Comparison of ENCODE assay signal across 11 cellular contexts in the genomic region with DNA sequence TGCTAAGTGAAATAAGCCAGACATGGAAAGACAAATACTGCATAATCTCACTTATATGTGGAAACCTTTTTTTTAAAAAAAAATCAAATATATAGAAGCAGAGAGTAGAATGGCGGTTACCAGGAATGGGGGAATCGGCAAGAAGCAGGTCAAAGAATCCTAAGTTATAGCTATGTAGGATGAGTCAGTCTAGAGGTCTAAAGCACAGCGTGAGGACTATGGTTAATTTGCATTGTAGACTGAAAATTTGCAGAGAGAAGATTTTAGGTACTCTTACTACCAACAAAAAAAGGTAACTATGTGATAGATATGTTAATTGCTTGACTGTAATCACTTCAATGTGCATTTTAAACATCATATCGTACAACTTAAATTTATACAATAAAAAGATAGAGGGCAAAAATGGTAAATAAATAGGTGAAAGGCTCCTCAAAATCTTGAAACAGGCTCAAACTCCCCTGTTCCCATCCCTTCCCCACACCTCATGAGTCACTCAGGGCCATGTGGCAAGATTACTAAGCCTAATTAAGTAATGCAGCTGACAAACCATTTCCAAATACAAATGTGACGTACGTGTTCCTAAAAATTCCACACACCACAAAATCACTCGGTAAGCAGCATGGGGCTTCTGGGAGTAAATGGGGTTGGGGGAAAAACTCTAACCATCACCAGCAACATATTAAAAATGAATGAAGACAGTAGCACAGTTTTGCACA.
DNase-seq lines count a peak whose midpoint lies in the region; ATAC-seq, FAIRE-seq and TF ChIP-seq lines count a peak whose summit lies in the region.
"Had no signal": no experiment of that assay in that cellular context is flagged by ENCODE, and none has a peak within 500 bp of the region (broad histone marks: within the 10 kb centered on the region; RNA-seq: fewer than 3 reads in every experiment).

No MANE protein-coding gene starts in this region.

- intact Hi-C loops in IMR-90 (cut with micrococcal nuclease) = no loop called here
- intact Hi-C loops in K562 (cut with micrococcal nuclease) = no loop called here

- H4K91ac ChIP-seq in IMR-90 (ENCODE audit: insufficient read depth, low read depth, low read length) (no peak overlapping the region), mesenchymal stem cell (ENCODE audit: low read length) (no peak overlapping the region)

- in situ Hi-C loops in IMR-90 (cut with MboI; ENCODE audit: low sequenced_read_pairs) = no loop called here
- in situ Hi-C loops in K562 (cut with MboI) = no loop called here

- CTCF ChIA-PET in BJ (lab: Yijun Ruan, JAX) = interaction anchor here (1.3 to 1.5 kb wide), 2 partner anchors 11 to 117 kb away, joined by 3 to 4 read pairs; no protein-coding TSS in a partner anchor
- CTCF ChIA-PET in IMR-90 (lab: Yijun Ruan, JAX) = interaction anchor here (0.5 to 0.7 kb wide), 2 partner anchors 66 to 1721 kb away, joined by 3 read pairs; no protein-coding TSS in a partner anchor
- CTCF ChIA-PET in K562 (lab: Yijun Ruan, JAX; ENCODE audit: low intra/inter-chr PET ratio) = no interaction called here

- H3K27me3 Mint-ChIP-seq in naive thymus-derived CD8-positive, alpha-beta T cell = peaks cover 2 to 9% (median 6%) of the 10 kb centered on the region in 5 donors

- H3K4me3 Mint-ChIP-seq in naive thymus-derived CD8-positive, alpha-beta T cell = no peak overlapping the region
- H3K4me3 Mint-ChIP-seq: activated CD4-positive, alpha-beta memory T cell treated with anti-CD3 and anti-CD28 coated beads for 36 hours had no signal

- 0 out of 2 replicates have a peak, but pooled peaks cover under 1% of the 10 kb centered on the region for H3K27me3 ChIP-seq in BJ (ENCODE audit: control insufficient read depth, insufficient read depth, low read length)
- H3K27me3 ChIP-seq in IMR-90 (ENCODE audit: control insufficient read depth, insufficient read depth, low read length) = 0 out of 2 replicates have a peak, but pooled peaks cover 2% of the 10 kb centered on the region
- H3K27me3 ChIP-seq in K562 (ENCODE audit: control insufficient read depth in 2 of 2, insufficient read depth in 2 of 2, low read length in 2 of 2) = peaks cover 8 to 16% of the 10 kb centered on the region in 2 experiments; a peak in 4 of 5 replicates
- peaks cover under 1 to 2% of the 10 kb centered on the region in 2 experiments for H3K27me3 ChIP-seq in mesenchymal stem cell (ENCODE audit: control insufficient read depth in 1 of 2, insufficient read depth in 1 of 2, low read length in 2 of 2)
- no peaks in the 10 kb centered on the region for H3K27me3 ChIP-seq in small intestine (ENCODE audit: control insufficient read depth in 2 of 2, insufficient read depth in 2 of 2, low read length in 2 of 2)
- H3K27me3 ChIP-seq in BE2C = no peaks in the 10 kb centered on the region

- H3K4ac ChIP-seq in IMR-90 (ENCODE audit: low read depth, low read length) (no peak overlapping the region; the same call in 1 of the 2 replicates), mesenchymal stem cell (ENCODE audit: low read depth in 1 of 2, low read length in 2 of 2) (no peak overlapping the region)

- H3K79me2 ChIP-seq in K562 (ENCODE audit: control insufficient read depth, insufficient read depth, low read length) = no peaks in the 10 kb centered on the region

- H2BK15ac ChIP-seq in IMR-90 (ENCODE audit: low read depth, low read length) (no peak overlapping the region), mesenchymal stem cell (ENCODE audit: low read depth, poor library complexity, severe bottlenecking) (no peak overlapping the region)

- H3K4me1 ChIP-seq in IMR-90 (ENCODE audit: control insufficient read depth, insufficient read depth, low read length) (peaks cover 3% of the 10 kb centered on the region), K562 (replicated peaks in 1 of 2; ENCODE audit: control insufficient read depth in 2 of 2, insufficient read depth in 2 of 2, low read length in 2 of 2) (peaks cover 3 to 7% of the 10 kb centered on the region in 2 experiments; a peak in 4 of 5 replicates), mesenchymal stem cell (ENCODE audit: control insufficient read depth, insufficient read depth, low read depth, low read length) (no peaks in the 10 kb centered on the region), small intestine (ENCODE audit: control insufficient read depth in 2 of 2, insufficient read depth in 1 of 2, low read depth in 1 of 2, low read length in 1 of 2) (peaks cover 0 to 5% of the 10 kb centered on the region in 2 donors), BE2C (no peaks in the 10 kb centered on the region)

- POLR2A ChIA-PET in BJ (lab: Charles Lee) = no interaction called here
- POLR2A ChIA-PET in IMR-90 (lab: Charles Lee; ENCODE audit: unreplicated experiment) = no interaction called here
- POLR2A ChIA-PET in K562 (lab: Yijun Ruan, JAX) = no interaction called here
- POLR2A ChIA-PET in naive thymus-derived CD8-positive, alpha-beta T cell (lab: Charles Lee) = no interaction called here

- peak overlapping the region; percentile 28; the same call in 1 of the 2 replicates for H2BK120ac ChIP-seq in IMR-90 (ENCODE audit: low read depth, low read length)
- H2BK120ac ChIP-seq in mesenchymal stem cell (ENCODE audit: low read depth, low read length) = no peak overlapping the region

- H3K4me1 Mint-ChIP-seq in naive thymus-derived CD8-positive, alpha-beta T cell = no peaks in the 10 kb centered on the region

- TF ChIP-seq RAD21 in IMR-90 (IDR thresholded peaks at IDR 0.05; ENCODE audit: low read length) (no peak), K562 (CRISPR knock-in tag; conservative IDR thresholded peaks at IDR 0.05 in 1 of 2, IDR thresholded peaks at IDR 0.05 in 1 of 2) (no peak)

- H2BK12ac ChIP-seq in mesenchymal stem cell (ENCODE audit: low read length in 2 of 2) = no peak overlapping the region

- no peak overlapping the region for H3K56ac ChIP-seq in IMR-90 (ENCODE audit: extremely low read depth, insufficient read depth, low read length)

- H2BK5ac ChIP-seq in IMR-90 (ENCODE audit: low read depth, low read length, poor library complexity, severe bottlenecking) (no peak overlapping the region), mesenchymal stem cell (ENCODE audit: low read depth, low read length, poor library complexity, severe bottlenecking) (no peak overlapping the region)

- H3K27ac ChIP-seq in IMR-90 (ENCODE audit: insufficient read depth, low read length) (no peak overlapping the region), K562 (ENCODE audit: extremely low read depth, low read depth, low read length) (no peak overlapping the region), mesenchymal stem cell (ENCODE audit: low read length, poor library complexity, severe bottlenecking) (no peak overlapping the region), small intestine (ENCODE audit: low read depth in 1 of 2, low read length in 1 of 2) (no peak overlapping the region)

- dilution Hi-C loops in IMR-90 (cut with HindIII; ENCODE audit: low sequenced_read_pairs, unreplicated experiment) = no loop called here

- H3K4me2 ChIP-seq in IMR-90 (ENCODE audit: low read depth, low read length) = peak overlapping the region; percentile 49
- H3K4me2 ChIP-seq in K562 (ENCODE audit: insufficient read depth, low read length) = no peak overlapping the region
- no peak overlapping the region for H3K4me2 ChIP-seq in mesenchymal stem cell (ENCODE audit: low read length, poor library complexity, severe bottlenecking)

- H2AFZ ChIP-seq in IMR-90 (replicated peaks; ENCODE audit: low read length, poor library complexity) (no peak overlapping the region), K562 (ENCODE audit: low read depth, low read length) (no peak overlapping the region), mesenchymal stem cell (ENCODE audit: low read depth, low read length) (no peak overlapping the region)

- H2BK20ac ChIP-seq in IMR-90 (ENCODE audit: low read depth, low read length) = 0 out of 2 replicates have a peak overlapping the region, but pooled peaks have one; percentile 38

- no peaks in the 10 kb centered on the region for H3K9me1 ChIP-seq in IMR-90 (ENCODE audit: insufficient read depth, low read length)
- no peaks in the 10 kb centered on the region for H3K9me1 ChIP-seq in K562 (ENCODE audit: control insufficient read depth, insufficient read depth, low read length)

- no peak overlapping the region for H2AK9ac ChIP-seq in IMR-90 (replicated peaks; ENCODE audit: low read depth, low read length, poor library complexity)

- H4K8ac ChIP-seq in IMR-90 (ENCODE audit: low read depth in 2 of 2, low read length in 2 of 2) = 0 out of 4 replicates have a peak overlapping the region, but pooled peaks of 1 of the 2 experiments have one; percentile 14
- H4K8ac ChIP-seq in mesenchymal stem cell (ENCODE audit: low read length) = no peak overlapping the region

- no peaks in the 10 kb centered on the region for H3K9me3 ChIP-seq in IMR-90 (ENCODE audit: control insufficient read depth, insufficient read depth, low read length)
- no peaks in the 10 kb centered on the region for H3K9me3 ChIP-seq in K562 (replicated peaks; ENCODE audit: control insufficient read depth, insufficient read depth, low read depth, low read length)
- no peaks in the 10 kb centered on the region for H3K9me3 ChIP-seq in mesenchymal stem cell (ENCODE audit: control insufficient read depth, low read length)
- H3K9me3 ChIP-seq in small intestine (ENCODE audit: control insufficient read depth, low read depth) = no peaks in the 10 kb centered on the region
- H3K9me3 ChIP-seq in BE2C = no peaks in the 10 kb centered on the region

- H3K14ac ChIP-seq in IMR-90 (replicated peaks; ENCODE audit: low read depth, low read length) = no peak overlapping the region
- H3K14ac ChIP-seq in mesenchymal stem cell (ENCODE audit: low read length in 2 of 2) = no peak overlapping the region

- H3K36me3 ChIP-seq in BJ (ENCODE audit: control insufficient read depth, insufficient read depth, low read length) (no peaks in the 10 kb centered on the region), IMR-90 (ENCODE audit: control insufficient read depth, insufficient read depth, low read length) (no peaks in the 10 kb centered on the region), K562 (ENCODE audit: control insufficient read depth, insufficient read depth, low read length) (no peaks in the 10 kb centered on the region), mesenchymal stem cell (ENCODE audit: control insufficient read depth in 1 of 2, insufficient read depth in 2 of 2, low read depth in 1 of 2, low read length in 2 of 2) (no peaks in the 10 kb centered on the region), small intestine (ENCODE audit: control insufficient read depth in 2 of 2, insufficient read depth in 2 of 2, low read length in 2 of 2) (no peaks in the 10 kb centered on the region), BE2C (no peaks in the 10 kb centered on the region)

- H3K79me1 ChIP-seq in IMR-90 (ENCODE audit: low read depth in 1 of 2, low read length in 2 of 2) (no peaks in the 10 kb centered on the region), mesenchymal stem cell (replicated peaks; ENCODE audit: low read length, poor library complexity, severe bottlenecking) (no peaks in the 10 kb centered on the region)

- H3K9ac ChIP-seq in IMR-90 (ENCODE audit: low read depth, low read length) = no peak overlapping the region
- no peak overlapping the region for H3K9ac ChIP-seq in K562 (ENCODE audit: insufficient read depth in 1 of 2, low read depth in 2 of 2, low read length in 2 of 2)
- H3K9ac ChIP-seq in mesenchymal stem cell (ENCODE audit: low read length) = peak overlapping the region; percentile 40

- H3K9me3 Mint-ChIP-seq in naive thymus-derived CD8-positive, alpha-beta T cell = no peaks in the 10 kb centered on the region
- H3K9me3 Mint-ChIP-seq: activated CD4-positive, alpha-beta memory T cell treated with anti-CD3 and anti-CD28 coated beads for 36 hours had no signal

- BruUV-seq in IMR-90 (replicated peaks; lab: Mats Ljungman, UMichigan) = no TSS peak
- BruUV-seq in K562 (replicated peaks; lab: Mats Ljungman, UMichigan) = no TSS peak

- TF ChIP-seq POLR2A in IMR-90 (IDR thresholded peaks at IDR 0.05; ENCODE audit: low read depth, low read length) (no peak), K562 (conservative IDR thresholded peaks at IDR 0.05) (no peak)

- peak; percentile 44 for DNase-seq in BJ (ENCODE audit: low read depth)
- DNase-seq in IMR-90 = peak; percentile 89
- no peak for DNase-seq in K562 (ENCODE audit: extremely low read depth in 1 of 4, low spot score in 3 of 4)
- DNase-seq in mesenchymal stem cell = peak; percentile 92
- no peak for DNase-seq in putamen (ENCODE audit: low spot score)
- no peak for DNase-seq in small intestine
- no peak for DNase-seq in naive thymus-derived CD8-positive, alpha-beta T cell
- DNase-seq in BE2C = no peak
- DNase-seq: activated CD4-positive, alpha-beta memory T cell treated with anti-CD3 and anti-CD28 coated beads for 36 hours; amniotic stem cell; NCI-H345 had no signal

- no peak overlapping the region for H3K4me3 ChIP-seq in BJ (ENCODE audit: low read depth, low read length)
- no peak overlapping the region for H3K4me3 ChIP-seq in IMR-90 (ENCODE audit: insufficient read depth, low read depth, low read length)
- H3K4me3 ChIP-seq in K562 = no peak overlapping the region
- no peak overlapping the region for H3K4me3 ChIP-seq in mesenchymal stem cell (ENCODE audit: insufficient read depth in 1 of 2, low read depth in 1 of 2, low read length in 2 of 2)
- no peak overlapping the region for H3K4me3 ChIP-seq in small intestine (ENCODE audit: low read depth in 1 of 2, low read length in 2 of 2)
- H3K4me3 ChIP-seq in BE2C (ENCODE audit: low read depth, low read length) = no peak overlapping the region

- H4K20me1 ChIP-seq in IMR-90 (ENCODE audit: insufficient read depth, low read length) (no peaks in the 10 kb centered on the region), K562 (replicated peaks; ENCODE audit: control insufficient read depth, insufficient read depth, low read length) (no peaks in the 10 kb centered on the region)

- no peak for FAIRE-seq in K562 (lab: Jason Lieb, UNC)
- FAIRE-seq in small intestine (lab: Jason Lieb, UNC) = no peak

- no peak for TF ChIP-seq CTCF in BJ (IDR thresholded peaks at IDR 0.05; ENCODE audit: insufficient read depth, low read depth, low read length)
- no peak for TF ChIP-seq CTCF in IMR-90 (conservative IDR thresholded peaks at IDR 0.05; ENCODE audit: low read depth, low read length)
- no peak for TF ChIP-seq CTCF in K562 (IDR thresholded peaks at IDR 0.05 in 2 of 3, conservative IDR thresholded peaks at IDR 0.05 in 1 of 3; ENCODE audit: insufficient read depth in 2 of 3, low read depth in 1 of 3, low read length in 3 of 3)
- TF ChIP-seq CTCF in BE2C (IDR thresholded peaks at IDR 0.05; ENCODE audit: low read depth, low read length) = no peak

- peak overlapping the region; percentile 67; the same call in 1 of the 2 replicates for H4K5ac ChIP-seq in IMR-90 (ENCODE audit: low read depth, low read length)

- H3K36me3 Mint-ChIP-seq in naive thymus-derived CD8-positive, alpha-beta T cell = no peaks in the 10 kb centered on the region
- H3K36me3 Mint-ChIP-seq: activated CD4-positive, alpha-beta memory T cell treated with anti-CD3 and anti-CD28 coated beads for 36 hours had no signal

- WGBS in IMR-90 (ENCODE audit: extremely low coverage in 2 of 2, insufficient read length in 1 of 2), 2 experiments = no CpG with 5 or more reads among the region's 7 CpGs
- WGBS in K562 (ENCODE audit: insufficient coverage, low coverage, missing lambda C conversion rate) = 32% methylated on average over 5 of the region's 7 CpGs
- WGBS in mesenchymal stem cell = 50% methylated on average over 3 of the region's 7 CpGs
- 83 to 91% (median 87%) methylated on average over 7 of the region's 7 CpGs for WGBS in small intestine, 3 donors

- no peak for TF ChIP-seq EP300 in K562 (IDR thresholded peaks at IDR 0.05; ENCODE audit: low read length)

- H3K18ac ChIP-seq in IMR-90 (ENCODE audit: low read depth, low read length) = peak overlapping the region; percentile 89; the same call in 1 of the 2 replicates
- no peak overlapping the region for H3K18ac ChIP-seq in mesenchymal stem cell (ENCODE audit: low read depth in 1 of 2, low read length in 2 of 2)

- ATAC-seq in IMR-90 (ENCODE audit: low read depth) = peak; percentile 72
- ATAC-seq in K562 = no peak
- no peak for ATAC-seq in naive thymus-derived CD8-positive, alpha-beta T cell

- H2AK5ac ChIP-seq in IMR-90 (ENCODE audit: low read depth, low read length) (no peak overlapping the region), mesenchymal stem cell (ENCODE audit: low read length, severe bottlenecking) (no peak overlapping the region)

- no peak overlapping the region for H3K23ac ChIP-seq in IMR-90 (ENCODE audit: low read depth, low read length)
- H3K23ac ChIP-seq in mesenchymal stem cell (ENCODE audit: low read length in 2 of 2) = no peak overlapping the region

- H3K27ac Mint-ChIP-seq in naive thymus-derived CD8-positive, alpha-beta T cell = no peak overlapping the region
- H3K27ac Mint-ChIP-seq: activated CD4-positive, alpha-beta memory T cell treated with anti-CD3 and anti-CD28 coated beads for 36 hours had no signal

Comparison
In these comparisons a context has a peak if more than half of its experiments do, and no peak if none do; other contexts are left out.
1. DNase-seq: peak in BJ (single experiment), IMR-90 (single experiment) and mesenchymal stem cell (single experiment); none in K562 (0 of 4), putamen (single experiment), small intestine (single experiment), naive thymus-derived CD8-positive, alpha-beta T cell (0 of 10) and BE2C (single experiment).